In the genomic region with DNA sequence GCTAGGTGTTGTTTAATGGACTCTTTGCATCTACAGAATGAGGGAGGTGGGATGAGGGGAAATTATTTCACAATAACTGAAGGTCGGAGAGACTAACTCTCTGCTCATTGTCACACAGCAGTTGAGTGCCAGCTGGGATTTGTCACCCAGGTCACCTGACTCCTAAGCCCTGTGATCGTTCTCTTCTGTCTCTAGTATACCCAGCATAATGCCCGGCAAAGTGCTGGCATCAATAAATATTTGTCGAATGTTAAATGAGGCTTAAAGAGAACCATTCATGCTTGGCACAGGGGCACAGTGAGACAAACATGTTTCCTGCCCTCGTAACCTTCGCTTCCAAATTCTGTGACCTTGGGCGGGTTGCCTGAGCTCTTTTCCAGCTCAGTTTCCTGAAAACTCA, we compare ENCODE assay signal across 14 cellular contexts.
DNase-seq lines count a peak whose midpoint lies in the region; ATAC-seq and TF ChIP-seq lines count a peak whose summit lies in the region.
"Had no signal": no experiment of that assay in that cellular context is flagged by ENCODE, and none has a peak within 500 bp of the region (broad histone marks: within the 10 kb centered on the region; RNA-seq: fewer than 3 reads in every experiment).

No MANE protein-coding gene starts in this region.

- no peaks in the 10 kb centered on the region for H3K27me3 ChIP-seq in esophagus muscularis mucosa
- H3K27me3 ChIP-seq in muscle layer of duodenum (ENCODE audit: low read depth, low read length), result no peaks in the 10 kb centered on the region

- no peak for TF ChIP-seq CTCF in esophagus muscularis mucosa (IDR thresholded peaks at IDR 0.05)

- H3K9me3 ChIP-seq in esophagus muscularis mucosa (no peaks in the 10 kb centered on the region), muscle layer of duodenum (ENCODE audit: control insufficient read depth in 1 of 2, low read length in 2 of 2) (no peaks in the 10 kb centered on the region)

- DNase-seq in Right ventricle myocardium inferior (ENCODE audit: missing footprints) (no peak), cardiac septum (ENCODE audit: low spot score) (no peak), esophagus muscularis mucosa (ENCODE audit: extremely low spot score) (no peak), HK-2 (ENCODE audit: unreplicated experiment) (no peak)
- DNase-seq: activated T-cell treated with anti-CD3 and anti-CD28 coated beads, Interleukin-2, amount 50 U/mL, for 24 hours; erythroblast; NCI-H146; RPMI8226; stimulated activated naive CD8-positive, alpha-beta T cell treated with anti-CD3 and anti-CD28 coated beads, Interleukin-15, Interleukin-2, amounts not matched to agents 100 U/mL and 50 U/mL, for 24 hours had no signal

- ATAC-seq in Right ventricle myocardium inferior (peak; percentile 36), GM19395 (IDR thresholded peaks at IDR 0.05; ENCODE audit: unreplicated experiment) (no peak), GM21786 (IDR thresholded peaks at IDR 0.05; ENCODE audit: unreplicated experiment) (no peak), HG03135 (IDR thresholded peaks at IDR 0.05; ENCODE audit: unreplicated experiment) (no peak)
- ATAC-seq: natural killer cell treated with Interleukin-12 subunit alpha and Interleukin-12 subunit beta and Interleukin-15 and Interleukin-18, amount 100 ng/mL, for 72 hours; stimulated activated naive CD8-positive, alpha-beta T cell treated with anti-CD3 and anti-CD28 coated beads, Interleukin-15, Interleukin-2, amounts not matched to agents 100 U/mL and 50 U/mL, for 24 hours had no signal

- intact Hi-C loops in Right ventricle myocardium inferior (cut with DNase I) (loop anchor here (5.0 kb wide), 1 partner anchor 36 kb away; no protein-coding TSS in a partner anchor), cardiac septum (cut with DNase I) (loop anchor here (5.0 kb wide), 1 partner anchor 54 kb away; no protein-coding TSS in a partner anchor), esophagus muscularis mucosa (cut with DNase I) (no loop called here)

- H3K4me1 ChIP-seq in esophagus muscularis mucosa (peaks cover 43 to 74% (median 67%) of the 10 kb centered on the region in 4 donors), muscle layer of duodenum (ENCODE audit: control insufficient read depth in 1 of 2, insufficient read depth in 2 of 2, low read length in 2 of 2) (peaks cover 6 to 38% of the 10 kb centered on the region in 2 donors)

- H3K36me3 ChIP-seq in esophagus muscularis mucosa, result no peaks in the 10 kb centered on the region
- H3K36me3 ChIP-seq in muscle layer of duodenum (ENCODE audit: control insufficient read depth in 1 of 2, insufficient read depth in 2 of 2, low read length in 2 of 2), result no peaks in the 10 kb centered on the region

- no peak for TF ChIP-seq POLR2A in esophagus muscularis mucosa (IDR thresholded peaks at IDR 0.05; ENCODE audit: low read depth)

- no peak for TF ChIP-seq EP300 in esophagus muscularis mucosa (IDR thresholded peaks at IDR 0.05)

- H3K27ac ChIP-seq in esophagus muscularis mucosa (replicated peaks in 1 of 4) (peak overlapping the region; percentile 5 to 52 (median 21)), muscle layer of duodenum (ENCODE audit: low read length) (peak overlapping the region; percentile 22)

- H3K4me3 ChIP-seq in esophagus muscularis mucosa (no peak overlapping the region), muscle layer of duodenum (ENCODE audit: low read depth in 1 of 2, low read length in 2 of 2) (no peak overlapping the region)

- 58% methylated on average over 7 of the region's 7 CpGs for WGBS in esophagus muscularis mucosa
